37 cellular contexts compared by ENCODE assay signal in the genomic region with DNA sequence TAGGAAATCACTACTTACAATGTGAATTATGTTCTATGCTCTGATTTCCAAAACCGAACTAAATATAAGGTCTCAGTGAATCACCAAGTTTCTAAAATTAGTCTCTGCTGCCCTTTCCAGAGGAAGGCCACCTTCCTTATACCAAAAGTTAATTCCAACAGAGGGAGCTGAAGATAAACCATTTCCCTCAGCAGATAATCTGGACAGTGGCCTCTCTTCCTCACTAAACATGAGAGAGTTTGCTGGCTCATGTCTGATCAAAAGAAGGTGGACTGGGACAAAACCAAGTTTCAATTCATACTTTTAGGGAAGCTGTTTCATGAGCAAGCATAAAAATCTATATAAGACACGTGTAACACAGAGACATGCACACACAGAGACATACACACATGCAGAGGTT. TPM values are rescaled to one million over a fixed set of nuclear protein-coding genes. Genes with fewer than 3 reads are reported as not detected.
"Had no signal": no experiment of that assay in that cellular context is flagged by ENCODE, and none has a peak within 500 bp of the region (broad histone marks: within the 10 kb centered on the region; RNA-seq: fewer than 3 reads in every experiment).

No MANE protein-coding gene starts in this region.

- ATAC-seq: heart right ventricle; left cardiac atrium; left lung; mucosa of descending colon; pancreas; stimulated activated effector memory CD8-positive, alpha-beta T cell treated with anti-CD3 and anti-CD28 coated beads, Interleukin-12 subunit alpha, Interleukin-12 subunit beta, amount 100 ng/mL, for 72 hours had no signal

- H3K27ac ChIP-seq: colonic mucosa, esophagus muscularis mucosa, heart right ventricle, left lung, pancreas, right atrium auricular region, sigmoid colon, stomach, tibial artery had no signal

- FAIRE-seq: islet of Langerhans, pancreas had no signal

- H3K36me3 ChIP-seq: colonic mucosa, esophagus muscularis mucosa, heart right ventricle, left lung, pancreas, right atrium auricular region, sigmoid colon, stomach, tibial artery had no signal

- DNase-seq: colonic mucosa; effector CD8-positive, alpha-beta T cell; endodermal cell; foreskin melanocyte; glutamatergic neuron; heart right ventricle; hippocampal formation; left cardiac atrium; left lung; mesenchymal stem cell; mucosa of descending colon; naive B cell; nephron progenitor cell; occipital lobe; pancreas; sigmoid colon; stimulated activated CD4-positive, alpha-beta T cell treated with anti-CD3 and anti-CD28 coated beads, Interleukin-2, amount 100 ng/mL, for 24 hours; stimulated activated CD4-positive, alpha-beta T cell treated with anti-CD3 and anti-CD28 coated beads, Interleukin-4, amount 100 ng/mL, for 24 hours; stimulated activated naive CD4-positive, alpha-beta T cell treated with Interleukin-2 at 50 U/mL for 16 hours; stomach; tibial artery had no signal

- H3K9me3 ChIP-seq: colonic mucosa, esophagus muscularis mucosa, heart right ventricle, left lung, mucosa of descending colon, pancreas, right atrium auricular region, sigmoid colon, tibial artery had no signal

- H3K4me1 Mint-ChIP-seq: stimulated activated effector memory CD8-positive, alpha-beta T cell treated with anti-CD3 and anti-CD28 coated beads, Interleukin-12 subunit alpha, Interleukin-12 subunit beta, amount 100 ng/mL, for 72 hours had no signal

- H3K36me3 Mint-ChIP-seq: mesothelial cell of epicardium; naive B cell; stimulated activated effector memory CD8-positive, alpha-beta T cell treated with anti-CD3 and anti-CD28 coated beads, Interleukin-12 subunit alpha, Interleukin-12 subunit beta, amount 100 ng/mL, for 72 hours; type B pancreatic cell had no signal

- H3K27ac Mint-ChIP-seq: dendritic cell treated with granulocyte-macrophage colony-stimulating factor and Interleukin-4, amounts not matched to agents 40 ng/mL and 50 ng/mL, for 4 days; endodermal cell; mesothelial cell of epicardium; naive B cell; nephron progenitor cell; stimulated activated effector memory CD8-positive, alpha-beta T cell treated with anti-CD3 and anti-CD28 coated beads, Interleukin-12 subunit alpha, Interleukin-12 subunit beta, amount 100 ng/mL, for 72 hours; type B pancreatic cell had no signal

- H3K4me3 Mint-ChIP-seq: dendritic cell treated with granulocyte-macrophage colony-stimulating factor and Interleukin-4, amounts not matched to agents 40 ng/mL and 50 ng/mL, for 4 days; endodermal cell; mesothelial cell of epicardium; naive B cell; nephron progenitor cell; stimulated activated effector memory CD8-positive, alpha-beta T cell treated with anti-CD3 and anti-CD28 coated beads, Interleukin-12 subunit alpha, Interleukin-12 subunit beta, amount 100 ng/mL, for 72 hours; type B pancreatic cell had no signal

- H3K4me3 ChIP-seq: colonic mucosa, esophagus muscularis mucosa, heart right ventricle, left lung, mucosa of descending colon, pancreas, right atrium auricular region, sigmoid colon, stomach, tibial artery had no signal

- H3K9me3 Mint-ChIP-seq: dendritic cell treated with granulocyte-macrophage colony-stimulating factor and Interleukin-4, amounts not matched to agents 40 ng/mL and 50 ng/mL, for 4 days; endodermal cell; mesothelial cell of epicardium; nephron progenitor cell; type B pancreatic cell had no signal

RNA-seq across cellular contexts. Expression of a gene that starts 6.4 kb away (rescaled TPM):
- total RNA-seq: colonic mucosa, epithelial cell of proximal tubule, esophagus muscularis mucosa, fibroblast of lung, heart right ventricle, kidney epithelial cell, left cardiac atrium, left lung, lower leg skin, lung microvascular endothelial cell, mesothelial cell of epicardium, mucosa of descending colon, occipital lobe, pancreas, posterior vena cava, right atrium auricular region, sigmoid colon, skeletal muscle tissue, stomach, subcutaneous adipose tissue, urinary bladder had no signal
- polyA plus RNA-seq: fibroblast of lung, heart right ventricle, pancreas, sigmoid colon, stomach, urinary bladder had no signal
